ENCODE assay signal across 8 cellular contexts in the genomic region with DNA sequence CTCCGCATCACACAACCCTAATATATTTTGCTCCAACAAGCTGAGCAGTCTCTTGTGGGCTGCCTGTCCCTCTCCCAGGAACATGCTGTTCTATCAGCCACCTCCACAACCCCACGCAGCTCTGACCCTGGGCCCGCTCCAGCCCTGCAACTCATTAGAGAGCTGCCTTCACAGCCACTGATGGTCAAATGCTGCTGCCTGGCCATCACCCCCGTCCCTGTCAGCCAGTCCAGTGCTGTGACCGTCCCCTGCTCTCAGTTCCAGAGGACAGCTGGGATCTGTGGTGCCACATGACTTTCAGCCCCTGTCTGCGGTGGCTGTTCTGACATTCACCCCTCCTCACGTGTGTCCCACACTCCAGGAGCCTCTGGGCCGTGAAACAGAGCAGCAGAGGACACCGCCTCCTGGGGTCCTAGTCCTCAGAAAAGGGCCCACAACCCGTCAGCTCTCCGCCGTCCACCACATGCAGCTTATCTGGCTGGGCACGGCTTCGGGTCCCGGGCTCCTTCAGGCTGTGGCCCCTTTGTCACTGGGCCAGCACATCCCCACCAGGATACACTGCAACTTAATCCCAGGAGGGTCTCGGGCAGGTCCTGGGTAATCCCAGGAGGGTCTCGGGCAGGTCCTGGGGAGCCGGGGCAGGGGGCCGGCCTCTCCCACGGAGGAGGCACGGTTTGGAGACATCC. TPM values are rescaled to one million over a fixed set of nuclear protein-coding genes. Genes with fewer than 3 reads are reported as not detected.
DNase-seq lines count a peak whose midpoint lies in the region; ATAC-seq and TF ChIP-seq lines count a peak whose summit lies in the region.

No MANE protein-coding gene starts in this region.

- in situ Hi-C loops in HAP-1 (cut with MboI; ENCODE audit: low sequenced_read_pairs): loop anchor here (5.0 kb wide), 2 partner anchors 99 to 279 kb away; no protein-coding TSS in a partner anchor

- intact Hi-C loops in dorsolateral prefrontal cortex (cut with DNase I): loop anchor here in 1 of 2 donors (10.0 kb wide), 1 partner anchor 271 kb away; the partner anchor contains the start of gene SELENOO

- peak overlapping the region; percentile 26 for H3K27ac Mint-ChIP-seq in activated T-cell treated with anti-CD3 and anti-CD28 coated beads, Interleukin-2, amount 50 U/mL, for 72 hours
- H3K27ac Mint-ChIP-seq in type B pancreatic cell: peak overlapping the region; percentile 20

- no peaks in the 10 kb centered on the region for H3K36me3 ChIP-seq in muscle layer of duodenum (ENCODE audit: control insufficient read depth in 1 of 2, insufficient read depth in 2 of 2, low read length in 2 of 2)
- no peaks in the 10 kb centered on the region for H3K36me3 ChIP-seq in HAP-1 (replicated peaks)

- H3K36me3 Mint-ChIP-seq in activated T-cell treated with anti-CD3 and anti-CD28 coated beads, Interleukin-2, amount 50 U/mL, for 72 hours (ENCODE audit: insufficient read depth in 2 of 2): no peaks in the 10 kb centered on the region
- H3K36me3 Mint-ChIP-seq in type B pancreatic cell: no peaks in the 10 kb centered on the region

- no peaks in the 10 kb centered on the region for H3K9me3 Mint-ChIP-seq in activated T-cell treated with anti-CD3 and anti-CD28 coated beads, Interleukin-2, amount 50 U/mL, for 72 hours
- H3K9me3 Mint-ChIP-seq in type B pancreatic cell: no peaks in the 10 kb centered on the region

- no peaks in the 10 kb centered on the region for H3K9me3 ChIP-seq in muscle layer of duodenum (ENCODE audit: control insufficient read depth in 1 of 2, low read length in 2 of 2)
- H3K9me3 ChIP-seq in HAP-1: no peaks in the 10 kb centered on the region

- no peak for ATAC-seq in activated T-cell treated with anti-CD3 and anti-CD28 coated beads, Interleukin-2, amount 50 U/mL, for 72 hours (replicated peaks in 1 of 2)
- no peak for ATAC-seq in HG02588 (IDR thresholded peaks at IDR 0.05; ENCODE audit: unreplicated experiment)
- no peak for ATAC-seq in GM19328 (IDR thresholded peaks at IDR 0.05; ENCODE audit: unreplicated experiment)

- no peak for DNase-seq in activated T-cell treated with anti-CD3 and anti-CD28 coated beads, Interleukin-2, amount 50 U/mL, for 72 hours
- no peak for DNase-seq in activated T-cell treated with anti-CD3 and anti-CD28 coated beads, Interleukin-2, amount 50 U/mL, for 1 hour
- DNase-seq in dorsolateral prefrontal cortex (peak in 7 of 10 donors; percentile 49 to 82 (median 66)), type B pancreatic cell (ENCODE audit: extremely low spot score, unreplicated experiment) (no peak), HAP-1 (ENCODE audit: low spot score in 2 of 2) (no peak)

- H3K27ac ChIP-seq in dorsolateral prefrontal cortex (peak overlapping the region; percentile 42 to 98 (median 93)), muscle layer of duodenum (ENCODE audit: low read length) (peak overlapping the region; percentile 67)

- H3K27me3 ChIP-seq in dorsolateral prefrontal cortex: no peaks in the 10 kb centered on the region
- H3K27me3 ChIP-seq in muscle layer of duodenum (ENCODE audit: low read depth, low read length): no peaks in the 10 kb centered on the region
- H3K27me3 ChIP-seq in HAP-1 (ENCODE audit: low read depth): no peaks in the 10 kb centered on the region

- no peaks in the 10 kb centered on the region for H3K27me3 Mint-ChIP-seq in activated T-cell treated with anti-CD3 and anti-CD28 coated beads, Interleukin-2, amount 50 U/mL, for 72 hours (ENCODE audit: low read depth)
- peaks cover 5% of the 10 kb centered on the region for H3K27me3 Mint-ChIP-seq in type B pancreatic cell

- H3K4me3 Mint-ChIP-seq in activated T-cell treated with anti-CD3 and anti-CD28 coated beads, Interleukin-2, amount 50 U/mL, for 72 hours: peak overlapping the region; percentile 83 to 84
- peak overlapping the region; percentile 2 for H3K4me3 Mint-ChIP-seq in type B pancreatic cell

- H3K4me1 ChIP-seq in muscle layer of duodenum (ENCODE audit: control insufficient read depth in 1 of 2, insufficient read depth in 2 of 2, low read length in 2 of 2) (peaks cover 0 to 32% of the 10 kb centered on the region in 2 donors), HAP-1 (peaks cover 15% of the 10 kb centered on the region)

- H3K4me1 Mint-ChIP-seq in activated T-cell treated with anti-CD3 and anti-CD28 coated beads, Interleukin-2, amount 50 U/mL, for 72 hours (ENCODE audit: low read depth): peaks cover 45% of the 10 kb centered on the region
- H3K4me1 Mint-ChIP-seq in type B pancreatic cell (ENCODE audit: unreplicated experiment): peaks cover 5% of the 10 kb centered on the region

- TF ChIP-seq CTCF in dorsolateral prefrontal cortex (IDR thresholded peaks at IDR 0.05 in 54 of 56, conservative IDR thresholded peaks at IDR 0.05 in 2 of 56; ENCODE audit: low read depth in 1 of 56, partially characterized antibody in 56 of 56) (peak in 5 of 56 donors; percentile 2 to 18 (median 13)), type B pancreatic cell (conservative IDR thresholded peaks at IDR 0.05) (no peak)

- H3K4me3 ChIP-seq in dorsolateral prefrontal cortex (peak overlapping the region in 3 of 59 donors; percentile 1 to 65 (median 24)), muscle layer of duodenum (ENCODE audit: low read depth in 1 of 2, low read length in 2 of 2) (no peak overlapping the region), HAP-1 (no peak overlapping the region)

RNA-seq across cellular contexts. Expression of gene CRELD2, which starts 14.9 kb away (rescaled TPM):
- total RNA-seq in activated T-cell treated with anti-CD3 and anti-CD28 coated beads, Interleukin-2, amount 50 U/mL, for 72 hours: 10 to 100 TPM; 24.4 to 33.2 TPM
- total RNA-seq in dorsolateral prefrontal cortex (10 to 100 TPM; 19.4 to 50.3 (median 29.6) TPM), type B pancreatic cell (ENCODE audit: low replicate concordance) (45.2 and 55.8 TPM in 2 replicates)

RNA-seq across cellular contexts. Expression of gene ALG12, which starts 15.1 kb away (rescaled TPM):
- 10 to 100 TPM; 11.7 to 13.6 TPM for total RNA-seq in activated T-cell treated with anti-CD3 and anti-CD28 coated beads, Interleukin-2, amount 50 U/mL, for 72 hours
- total RNA-seq in dorsolateral prefrontal cortex: 10 to 100 TPM in 117 of 120 experiments, 1 to 10 TPM in 3; 9.4 to 31.2 (median 15.9) TPM
- total RNA-seq in type B pancreatic cell (ENCODE audit: low replicate concordance): 30.0 and 37.6 TPM in 2 replicates

RNA-seq across cellular contexts. Expression of gene PIM3, which starts 27.2 kb away (rescaled TPM):
- 100 to 1,000 TPM; 209 to 236 TPM for total RNA-seq in activated T-cell treated with anti-CD3 and anti-CD28 coated beads, Interleukin-2, amount 50 U/mL, for 72 hours
- 10 to 100 TPM; 18.9 to 92.4 (median 32.9) TPM for total RNA-seq in dorsolateral prefrontal cortex
- total RNA-seq in type B pancreatic cell (ENCODE audit: low replicate concordance): 36.7 and 58.6 TPM in 2 replicates

Comparison
In these comparisons a context has a peak if more than half of its experiments do, and no peak if none do; other contexts are left out.
1. DNase-seq: peak in dorsolateral prefrontal cortex (7 of 10); none in activated T-cell treated with anti-CD3 and anti-CD28 coated beads, Interleukin-2, amount 50 U/mL, for 72 hours (0 of 2), activated T-cell treated with anti-CD3 and anti-CD28 coated beads, Interleukin-2, amount 50 U/mL, for 1 hour (single experiment), type B pancreatic cell (single experiment) and HAP-1 (0 of 2).